10 cellular contexts compared by ENCODE assay signal in genomic region chr15:31511707-31512310, GRCh38.
DNase-seq lines count a peak whose midpoint lies in the region; ATAC-seq and TF ChIP-seq lines count a peak whose summit lies in the region.
"Had no signal": no experiment of that assay in that cellular context is flagged by ENCODE, and none has a peak within 500 bp of the region (broad histone marks: within the 10 kb centered on the region; RNA-seq: fewer than 3 reads in every experiment).

No MANE protein-coding gene starts in this region.

- TF ChIP-seq CTCF in GM06990 (IDR thresholded peaks at IDR 0.05; ENCODE audit: insufficient read depth, low read length, poor library complexity, severe bottlenecking), result no peak

- H3K27me3 ChIP-seq in GM06990 (replicated peaks; ENCODE audit: control insufficient read depth, insufficient read depth, low read length), result no peaks in the 10 kb centered on the region
- H3K27me3 ChIP-seq: body of pancreas, uterus had no signal

- no peak overlapping the region; the same call in 1 of the 2 replicates for H3K4me3 ChIP-seq in GM06990 (replicated peaks; ENCODE audit: low read depth, low read length)
- H3K4me3 ChIP-seq: body of pancreas, uterus had no signal

- no peaks in the 10 kb centered on the region for H3K36me3 ChIP-seq in GM06990 (ENCODE audit: control insufficient read depth, insufficient read depth, low read length)
- H3K36me3 ChIP-seq: uterus had no signal

- DNase-seq in GM06990 (ENCODE audit: extremely low read depth, insufficient read length), result peak; percentile 32
- DNase-seq in activated CD4-positive, alpha-beta T cell treated with anti-CD3 and anti-CD28 coated beads for 48 hours, result peak; percentile 50
- DNase-seq in activated naive CD8-positive, alpha-beta T cell treated with anti-CD3 and anti-CD28 coated beads, Interleukin-2, amount 50 U/mL, for 16 hours (ENCODE audit: low read depth, low spot score), result peak; percentile 17
- peak; percentile 21 to 27 for DNase-seq in stimulated activated CD4-positive, alpha-beta T cell treated with anti-CD3 and anti-CD28 coated beads, Interleukin-1b, Interleukin-23, amount 100 ng/mL, for 4 hours (ENCODE audit: low read depth in 2 of 2)
- DNase-seq in SKM-1 (lab: John Stamatoyannopoulos, UW; ENCODE audit: unreplicated experiment), result no peak
- DNase-seq: body of pancreas, uterus had no signal

- no peak for ATAC-seq in HG02973 (IDR thresholded peaks at IDR 0.05; ENCODE audit: unreplicated experiment)
- ATAC-seq in HG02763 (IDR thresholded peaks at IDR 0.05; ENCODE audit: unreplicated experiment), result no peak
- no peak for ATAC-seq in GM18868 (IDR thresholded peaks at IDR 0.05; ENCODE audit: unreplicated experiment)
- ATAC-seq: body of pancreas had no signal
